10 cellular contexts compared by ENCODE assay signal in genomic region chr9:129337287-129338140, GRCh38.
DNase-seq lines count a peak whose midpoint lies in the region; ATAC-seq and TF ChIP-seq lines count a peak whose summit lies in the region.
"Had no signal": no experiment of that assay in that cellular context is flagged by ENCODE, and none has a peak within 500 bp of the region (broad histone marks: within the 10 kb centered on the region; RNA-seq: fewer than 3 reads in every experiment).

No MANE protein-coding gene starts in this region.

- no peak for DNase-seq in activated CD8-positive, alpha-beta T cell treated with anti-CD3 and anti-CD28 coated beads for 36 hours
- no peak for DNase-seq in activated CD8-positive, alpha-beta T cell treated with anti-CD3 and anti-CD28 coated beads, Interleukin-2, amount 10 ng/mL, durations not matched to agents 7 days and 5 days
- DNase-seq in tibial artery (no peak), DMS114 treated with DMSO at 0.1 percent for 48 hours (lab: John Stamatoyannopoulos, UW; ENCODE audit: unreplicated experiment) (no peak)
- DNase-seq: NCI-H748 treated with DMSO at 0.1 percent for 48 hours, WERI-Rb-1 had no signal

- no peaks in the 10 kb centered on the region for H3K36me3 ChIP-seq in mucosa of stomach (ENCODE audit: control insufficient read depth, insufficient read depth, low read length)
- no peaks in the 10 kb centered on the region for H3K36me3 ChIP-seq in tibial artery
- H3K36me3 ChIP-seq: WERI-Rb-1 had no signal

- H3K27ac Mint-ChIP-seq in activated CD8-positive, alpha-beta T cell treated with anti-CD3 and anti-CD28 coated beads for 36 hours: no peak overlapping the region
- H3K27ac Mint-ChIP-seq in activated CD8-positive, alpha-beta T cell treated with anti-CD3 and anti-CD28 coated beads, Interleukin-2, amount 10 ng/mL, durations not matched to agents 7 days and 5 days: no peak overlapping the region
- H3K27ac Mint-ChIP-seq in dendritic cell treated with granulocyte-macrophage colony-stimulating factor and Interleukin-4, amounts not matched to agents 40 ng/mL and 50 ng/mL, for 4 days: peak overlapping the region; percentile 83

- H3K9me3 Mint-ChIP-seq in activated CD8-positive, alpha-beta T cell treated with anti-CD3 and anti-CD28 coated beads for 36 hours: no peaks in the 10 kb centered on the region
- H3K9me3 Mint-ChIP-seq in activated CD8-positive, alpha-beta T cell treated with anti-CD3 and anti-CD28 coated beads, Interleukin-2, amount 10 ng/mL, durations not matched to agents 7 days and 5 days (ENCODE audit: insufficient read depth): no peaks in the 10 kb centered on the region
- H3K9me3 Mint-ChIP-seq in dendritic cell treated with granulocyte-macrophage colony-stimulating factor and Interleukin-4, amounts not matched to agents 40 ng/mL and 50 ng/mL, for 4 days: no peaks in the 10 kb centered on the region

- H3K27ac ChIP-seq in tibial artery: peak overlapping the region; percentile 87 to 92
- H3K27ac ChIP-seq: WERI-Rb-1 had no signal

- H3K9me3 ChIP-seq in mucosa of stomach (ENCODE audit: control insufficient read depth, low read length): no peaks in the 10 kb centered on the region
- H3K9me3 ChIP-seq in tibial artery: no peaks in the 10 kb centered on the region

- peak overlapping the region; percentile 3 for H3K9ac ChIP-seq in mucosa of stomach (ENCODE audit: low read length)

- H3K4me1 ChIP-seq in mucosa of stomach (ENCODE audit: control insufficient read depth, insufficient read depth, low read length) (peaks cover 55% of the 10 kb centered on the region), tibial artery (peaks cover 16 to 65% (median 58%) of the 10 kb centered on the region in 4 donors)

- CTCF ChIA-PET in activated CD8-positive, alpha-beta T cell treated with anti-CD3 and anti-CD28 coated beads for 36 hours (lab: Charles Lee): no interaction called here
- CTCF ChIA-PET in activated CD8-positive, alpha-beta T cell treated with anti-CD3 and anti-CD28 coated beads, Interleukin-2, amount 10 ng/mL, durations not matched to agents 7 days and 5 days (lab: Charles Lee): no interaction called here

- H3K4me3 ChIP-seq in mucosa of stomach (ENCODE audit: low read length) (no peak overlapping the region), tibial artery (peak overlapping the region; percentile 51 to 55)

- no peaks in the 10 kb centered on the region for H3K36me3 Mint-ChIP-seq in activated CD8-positive, alpha-beta T cell treated with anti-CD3 and anti-CD28 coated beads for 36 hours (ENCODE audit: low read depth)
- H3K36me3 Mint-ChIP-seq in activated CD8-positive, alpha-beta T cell treated with anti-CD3 and anti-CD28 coated beads, Interleukin-2, amount 10 ng/mL, durations not matched to agents 7 days and 5 days (ENCODE audit: low read depth): no peaks in the 10 kb centered on the region
- H3K36me3 Mint-ChIP-seq in dendritic cell treated with granulocyte-macrophage colony-stimulating factor and Interleukin-4, amounts not matched to agents 40 ng/mL and 50 ng/mL, for 4 days (ENCODE audit: low read depth): peaks cover 8% of the 10 kb centered on the region

- no peak for TF ChIP-seq CTCF in activated CD8-positive, alpha-beta T cell treated with anti-CD3 and anti-CD28 coated beads for 36 hours (IDR thresholded peaks at IDR 0.05)
- TF ChIP-seq CTCF in tibial artery (IDR thresholded peaks at IDR 0.05): no peak

- H3K27me3 Mint-ChIP-seq in activated CD8-positive, alpha-beta T cell treated with anti-CD3 and anti-CD28 coated beads for 36 hours: peaks cover 3% of the 10 kb centered on the region
- H3K27me3 Mint-ChIP-seq in activated CD8-positive, alpha-beta T cell treated with anti-CD3 and anti-CD28 coated beads, Interleukin-2, amount 10 ng/mL, durations not matched to agents 7 days and 5 days (ENCODE audit: low read depth): peaks cover 4% of the 10 kb centered on the region
- H3K27me3 Mint-ChIP-seq in dendritic cell treated with granulocyte-macrophage colony-stimulating factor and Interleukin-4, amounts not matched to agents 40 ng/mL and 50 ng/mL, for 4 days: no peaks in the 10 kb centered on the region

- POLR2A ChIA-PET in activated CD8-positive, alpha-beta T cell treated with anti-CD3 and anti-CD28 coated beads for 36 hours (lab: Charles Lee): interaction anchor here (1.0 kb wide), 1 partner anchor 102 kb away, joined by 3 read pairs; no protein-coding TSS in a partner anchor
- POLR2A ChIA-PET in activated CD8-positive, alpha-beta T cell treated with anti-CD3 and anti-CD28 coated beads, Interleukin-2, amount 10 ng/mL, durations not matched to agents 7 days and 5 days (lab: Charles Lee): no interaction called here

- peaks cover 28% of the 10 kb centered on the region for H3K4me1 Mint-ChIP-seq in activated CD8-positive, alpha-beta T cell treated with anti-CD3 and anti-CD28 coated beads for 36 hours (ENCODE audit: low read depth)
- peaks cover 27% of the 10 kb centered on the region for H3K4me1 Mint-ChIP-seq in activated CD8-positive, alpha-beta T cell treated with anti-CD3 and anti-CD28 coated beads, Interleukin-2, amount 10 ng/mL, durations not matched to agents 7 days and 5 days (ENCODE audit: low read depth)
- H3K4me1 Mint-ChIP-seq in dendritic cell treated with granulocyte-macrophage colony-stimulating factor and Interleukin-4, amounts not matched to agents 40 ng/mL and 50 ng/mL, for 4 days (ENCODE audit: low read depth): peaks cover 48% of the 10 kb centered on the region

- peak overlapping the region; percentile 65 for H3K4me3 Mint-ChIP-seq in activated CD8-positive, alpha-beta T cell treated with anti-CD3 and anti-CD28 coated beads for 36 hours
- no peak overlapping the region for H3K4me3 Mint-ChIP-seq in activated CD8-positive, alpha-beta T cell treated with anti-CD3 and anti-CD28 coated beads, Interleukin-2, amount 10 ng/mL, durations not matched to agents 7 days and 5 days
- peak overlapping the region; percentile 73 for H3K4me3 Mint-ChIP-seq in dendritic cell treated with granulocyte-macrophage colony-stimulating factor and Interleukin-4, amounts not matched to agents 40 ng/mL and 50 ng/mL, for 4 days

- H3K27me3 ChIP-seq in mucosa of stomach (ENCODE audit: control insufficient read depth, insufficient read depth, low read length) (no peaks in the 10 kb centered on the region), tibial artery (no peaks in the 10 kb centered on the region)

- ATAC-seq in activated CD8-positive, alpha-beta T cell treated with anti-CD3 and anti-CD28 coated beads for 36 hours: peak; percentile 1
- no peak for ATAC-seq in activated CD8-positive, alpha-beta T cell treated with anti-CD3 and anti-CD28 coated beads, Interleukin-2, amount 10 ng/mL, durations not matched to agents 7 days and 5 days
- ATAC-seq in HG02885 (IDR thresholded peaks at IDR 0.05; ENCODE audit: poor library complexity, unreplicated experiment) (no peak), GM19455 (IDR thresholded peaks at IDR 0.05; ENCODE audit: unreplicated experiment) (no peak)

- intact Hi-C loops in activated CD8-positive, alpha-beta T cell treated with anti-CD3 and anti-CD28 coated beads for 36 hours (cut with micrococcal nuclease): no loop called here
- intact Hi-C loops in dendritic cell treated with granulocyte-macrophage colony-stimulating factor and Interleukin-4, amounts not matched to agents 40 ng/mL and 50 ng/mL, for 4 days (cut with micrococcal nuclease): loop anchor here (10.0 kb wide), 2 partner anchors 147 to 267 kb away; no protein-coding TSS in a partner anchor
- intact Hi-C loops in tibial artery (cut with DNase I; ENCODE audit: low total_unique reads): loop anchor here (10.0 kb wide), 1 partner anchor 193 kb away; no protein-coding TSS in a partner anchor
